In the genomic region with DNA sequence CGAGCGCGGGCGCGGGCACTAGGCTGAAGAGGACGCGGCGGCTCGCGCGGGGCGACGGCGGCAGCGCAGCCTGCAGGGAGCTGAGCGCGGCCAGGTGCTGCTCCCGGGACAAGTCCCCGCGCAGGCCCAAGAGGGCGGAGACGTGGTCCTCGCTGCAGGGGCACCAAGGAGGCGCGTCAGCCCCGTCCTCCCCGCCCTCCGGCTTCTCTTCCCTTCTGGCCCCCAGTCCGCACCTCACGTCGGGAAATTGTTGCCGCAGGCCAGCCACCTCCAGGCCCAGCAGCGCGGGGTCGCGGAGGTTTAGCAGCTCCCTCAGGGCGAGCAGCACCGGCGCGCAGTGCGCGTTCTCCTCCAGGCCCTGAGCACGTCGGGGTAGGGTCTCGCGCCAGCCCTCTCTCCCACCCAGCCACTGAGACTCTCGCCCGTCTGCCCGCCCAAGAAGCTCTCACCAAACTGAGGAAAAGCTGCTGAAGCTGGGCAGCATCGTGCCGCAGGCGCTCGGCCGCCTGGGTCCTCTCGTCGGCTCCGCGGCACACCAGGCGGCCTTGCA, we compare ENCODE assay signal across 8 cellular contexts. TPM values are rescaled to one million over a fixed set of nuclear protein-coding genes. Genes with fewer than 3 reads are reported as not detected.
DNase-seq lines count a peak whose midpoint lies in the region; ATAC-seq and TF ChIP-seq lines count a peak whose summit lies in the region.

No MANE protein-coding gene starts in this region.

- no peak overlapping the region for H2AK5ac ChIP-seq in IMR-90 (ENCODE audit: low read depth, low read length)

- no peak overlapping the region for H3K4ac ChIP-seq in IMR-90 (ENCODE audit: low read depth, low read length)

- CTCF ChIA-PET in IMR-90 (lab: Yijun Ruan, JAX): interaction anchor here (0.6 to 1.5 kb wide), 12 partner anchors 8 to 354 kb away, joined by 3 to 8 read pairs (median 4); a partner anchor contains a TSS
- CTCF ChIA-PET in mammary epithelial cell (lab: Charles Lee; ENCODE audit: low non-redundant PET): interaction anchor here (1.2 kb wide), 1 partner anchor 167 kb away, joined by 9 read pairs; no protein-coding TSS in a partner anchor

- no peak overlapping the region for H3K18ac ChIP-seq in IMR-90 (ENCODE audit: low read depth, low read length)

- TF ChIP-seq CTCF in IMR-90 (conservative IDR thresholded peaks at IDR 0.05; ENCODE audit: low read depth, low read length): no peak
- TF ChIP-seq CTCF in mammary epithelial cell (conservative IDR thresholded peaks at IDR 0.05 in 1 of 2, IDR thresholded peaks at IDR 0.05 in 1 of 2; ENCODE audit: extremely low read depth in 1 of 2, insufficient read depth in 1 of 2, low read depth in 1 of 2, low read length in 2 of 2): no peak

- H3K56ac ChIP-seq in IMR-90 (ENCODE audit: extremely low read depth, insufficient read depth, low read length): no peak overlapping the region

- H2BK15ac ChIP-seq in IMR-90 (ENCODE audit: low read depth, low read length): no peak overlapping the region

- H3K4me3 ChIP-seq in IMR-90 (ENCODE audit: insufficient read depth, low read depth, low read length) (peak overlapping the region; percentile 62), mammary epithelial cell (replicated peaks in 1 of 3; ENCODE audit: insufficient read depth in 1 of 3, low read depth in 2 of 3, low read length in 3 of 3) (peak overlapping the region; percentile 43 to 82 (median 69)), urinary bladder (ENCODE audit: low read depth, low read length) (peak overlapping the region; percentile 46)

- no peaks in the 10 kb centered on the region for H3K9me3 ChIP-seq in IMR-90 (ENCODE audit: control insufficient read depth, insufficient read depth, low read length)
- no peaks in the 10 kb centered on the region for H3K9me3 ChIP-seq in mammary epithelial cell (replicated peaks; ENCODE audit: insufficient read depth, low read length)

- peak; percentile 10 for ATAC-seq in GM18907 (IDR thresholded peaks at IDR 0.05; ENCODE audit: unreplicated experiment)
- ATAC-seq in IMR-90 (ENCODE audit: low read depth): no peak
- ATAC-seq in memory B cell (ENCODE audit: low read depth): no peak
- ATAC-seq in GM18517 (IDR thresholded peaks at IDR 0.05; ENCODE audit: unreplicated experiment): no peak

- peaks cover 6% of the 10 kb centered on the region for H3K4me1 Mint-ChIP-seq in memory B cell

- H3K4me1 ChIP-seq in IMR-90 (ENCODE audit: control insufficient read depth, insufficient read depth, low read length) (peaks cover 11% of the 10 kb centered on the region), mammary epithelial cell (ENCODE audit: insufficient read depth, low read length) (peaks cover 41% of the 10 kb centered on the region), urinary bladder (ENCODE audit: insufficient read depth) (no peaks in the 10 kb centered on the region)

- H3K9me3 Mint-ChIP-seq in memory B cell: no peaks in the 10 kb centered on the region

- H3K23ac ChIP-seq in IMR-90 (ENCODE audit: low read depth, low read length): 0 out of 2 replicates have a peak overlapping the region, but pooled peaks have one; percentile 25

- dilution Hi-C loops in IMR-90 (cut with HindIII; ENCODE audit: low sequenced_read_pairs, unreplicated experiment) (no loop called here), mammary epithelial cell (cut with HindIII; ENCODE audit: low sequenced_read_pairs) (loop anchor here (5.0 kb wide), 1 partner anchor 42 kb away; no protein-coding TSS in a partner anchor)

- no peak overlapping the region for H2AK9ac ChIP-seq in IMR-90 (replicated peaks; ENCODE audit: low read depth, low read length, poor library complexity)

- no peak for TF ChIP-seq RAD21 in IMR-90 (IDR thresholded peaks at IDR 0.05; ENCODE audit: low read length)

- H3K27me3 Mint-ChIP-seq in memory B cell: peaks cover 1% of the 10 kb centered on the region

- POLR2A ChIA-PET in IMR-90 (lab: Charles Lee; ENCODE audit: unreplicated experiment): no interaction called here

- intact Hi-C loops in IMR-90 (cut with micrococcal nuclease) (loop anchor here (1.0 to 10.0 kb wide), 5 partner anchors 25 to 237 kb away; a partner anchor contains a TSS), mammary epithelial cell (cut with micrococcal nuclease) (loop anchor here (1.0 to 2.0 kb wide), 4 partner anchors 24 to 230 kb away; no protein-coding TSS in a partner anchor)

- BruUV-seq in IMR-90 (replicated peaks; lab: Mats Ljungman, UMichigan): no TSS peak
- BruUV-seq in mammary epithelial cell (replicated peaks; lab: Mats Ljungman, UMichigan): no TSS peak

- H2BK120ac ChIP-seq in IMR-90 (ENCODE audit: low read depth, low read length): no peak overlapping the region

- no peak overlapping the region for H4K5ac ChIP-seq in IMR-90 (ENCODE audit: low read depth, low read length)

- no peaks in the 10 kb centered on the region for H3K36me3 Mint-ChIP-seq in memory B cell

- H3K4me3 Mint-ChIP-seq in memory B cell: peak overlapping the region; percentile 89

- peaks cover 14% of the 10 kb centered on the region for H4K20me1 ChIP-seq in IMR-90 (ENCODE audit: insufficient read depth, low read length)
- no peaks in the 10 kb centered on the region for H4K20me1 ChIP-seq in mammary epithelial cell (ENCODE audit: insufficient read depth, low read length)

- H4K8ac ChIP-seq in IMR-90 (ENCODE audit: low read depth in 2 of 2, low read length in 2 of 2): no peak overlapping the region

- DNase-seq in IMR-90 (no peak), mammary epithelial cell (no peak), memory B cell (ENCODE audit: low spot score in 2 of 2) (no peak), NCI-H1694 (lab: John Stamatoyannopoulos, UW) (no peak), ureter (ENCODE audit: low spot score) (no peak)

- WGBS in IMR-90 (ENCODE audit: extremely low coverage in 2 of 2, insufficient read length in 1 of 2), 2 experiments: 12% methylated on average over 42 of the region's 59 CpGs; no CpG with 5 or more reads in 1 of the 2 experiments
- WGBS in mammary epithelial cell (ENCODE audit: low coverage, missing lambda C conversion rate): 10% methylated on average over 38 of the region's 59 CpGs
- WGBS in urinary bladder: 5% methylated on average over 59 of the region's 59 CpGs

- no peak for TF ChIP-seq POLR2A in IMR-90 (IDR thresholded peaks at IDR 0.05; ENCODE audit: low read depth, low read length)

- no peak overlapping the region for H3K27ac Mint-ChIP-seq in memory B cell

- H3K27me3 ChIP-seq in IMR-90 (ENCODE audit: control insufficient read depth, insufficient read depth, low read length) (no peaks in the 10 kb centered on the region), mammary epithelial cell (ENCODE audit: insufficient read depth, low read length) (no peaks in the 10 kb centered on the region)

- no peak overlapping the region for H2BK20ac ChIP-seq in IMR-90 (ENCODE audit: low read depth, low read length)

- peaks cover 23% of the 10 kb centered on the region for H3K79me2 ChIP-seq in mammary epithelial cell (ENCODE audit: insufficient read depth, low read length)

- no peak overlapping the region for H4K91ac ChIP-seq in IMR-90 (ENCODE audit: insufficient read depth, low read depth, low read length)

- H3K9ac ChIP-seq in IMR-90 (ENCODE audit: low read depth, low read length): no peak overlapping the region
- H3K9ac ChIP-seq in mammary epithelial cell (ENCODE audit: insufficient read depth, low read length): no peak overlapping the region

- H3K4me2 ChIP-seq in IMR-90 (ENCODE audit: low read depth, low read length): peak overlapping the region; percentile 65
- H3K4me2 ChIP-seq in mammary epithelial cell (ENCODE audit: insufficient read depth, low read depth, low read length): peak overlapping the region; percentile 100

- peaks cover 19 to 31% of the 10 kb centered on the region in 2 experiments for H3K79me1 ChIP-seq in IMR-90 (ENCODE audit: low read depth in 1 of 2, low read length in 2 of 2)

- no peaks in the 10 kb centered on the region; the same call in 1 of the 2 replicates for H3K36me3 ChIP-seq in IMR-90 (ENCODE audit: control insufficient read depth, insufficient read depth, low read length)
- H3K36me3 ChIP-seq in mammary epithelial cell (ENCODE audit: insufficient read depth, low read length): no peaks in the 10 kb centered on the region
- H3K36me3 ChIP-seq in urinary bladder (ENCODE audit: insufficient read depth): no peaks in the 10 kb centered on the region

- H2BK5ac ChIP-seq in IMR-90 (ENCODE audit: low read depth, low read length, poor library complexity, severe bottlenecking): peak overlapping the region; percentile 37

- H2AFZ ChIP-seq in IMR-90 (replicated peaks; ENCODE audit: low read length, poor library complexity) (peak overlapping the region; percentile 97), mammary epithelial cell (ENCODE audit: low read depth, low read length) (peak overlapping the region; percentile 85)

- H3K14ac ChIP-seq in IMR-90 (replicated peaks; ENCODE audit: low read depth, low read length): no peak overlapping the region

- H3K9me1 ChIP-seq in IMR-90 (ENCODE audit: insufficient read depth, low read length): peaks cover 13% of the 10 kb centered on the region

- H3K27ac ChIP-seq in IMR-90 (ENCODE audit: insufficient read depth, low read length) (no peak overlapping the region; the same call in 1 of the 2 replicates), mammary epithelial cell (ENCODE audit: insufficient read depth, low read depth, low read length) (peak overlapping the region; percentile 76), urinary bladder (ENCODE audit: low read depth) (peak overlapping the region; percentile 94)

- in situ Hi-C loops in IMR-90 (cut with MboI; ENCODE audit: low sequenced_read_pairs): no loop called here
- in situ Hi-C loops in mammary epithelial cell (cut with MboI; ENCODE audit: low sequenced_read_pairs in 2 of 2): no loop called here

RNA-seq across cellular contexts. Expression of a gene that starts 0.8 kb away (rescaled TPM):
- total RNA-seq in IMR-90 (2012; rRNA removed) (7.5 and 8.2 TPM in 2 replicates), mammary epithelial cell (10 to 100 TPM in 1 of 2 donors, 1 to 10 TPM in 1; 8.0 to 24.9 TPM), urinary bladder (11.4 TPM), ureter (50.7 TPM)
- polyA plus RNA-seq in IMR-90 (2012; rRNA removed) (43.9 and 47.3 TPM in 2 replicates), mammary epithelial cell (12.1 TPM), urinary bladder (20.9 TPM)
- polyA plus RNA-seq in IMR-90 (2012; cell fraction: cytosol; rRNA removed): 15.4 and 29.8 TPM in 2 replicates
- polyA plus RNA-seq in IMR-90 (2012; cell fraction: nucleus; rRNA removed; ENCODE audit: low replicate concordance): 309 and 661 TPM in 2 replicates
- 3.9 TPM for polyA minus RNA-seq in mammary epithelial cell

RNA-seq across cellular contexts. Expression of a gene that starts 5.4 kb away (rescaled TPM):
- total RNA-seq in IMR-90 (2012; rRNA removed): not detected in 2 replicates
- 0.09 TPM in 1 of 2 replicates, not detected in the other for polyA plus RNA-seq in IMR-90 (2012; rRNA removed)
- polyA plus RNA-seq in IMR-90 (2012; cell fraction: cytosol; rRNA removed): 0.09 and 0.17 TPM in 2 replicates
- 0.36 and 1.0 TPM in 2 replicates for polyA plus RNA-seq in IMR-90 (2012; cell fraction: nucleus; rRNA removed; ENCODE audit: low replicate concordance)
- total RNA-seq in mammary epithelial cell: not detected
- 0.03 TPM for polyA plus RNA-seq in mammary epithelial cell
- not detected for polyA minus RNA-seq in mammary epithelial cell
- 3.4 TPM for total RNA-seq in urinary bladder
- 3.7 TPM for polyA plus RNA-seq in urinary bladder
- 5.2 TPM for total RNA-seq in ureter

RNA-seq across cellular contexts. Expression of a gene that starts 7.4 kb away (rescaled TPM):
- 57.5 and 63.4 TPM in 2 replicates for total RNA-seq in IMR-90 (2012; rRNA removed)
- 103 and 106 TPM in 2 replicates for polyA plus RNA-seq in IMR-90 (2012; rRNA removed)
- polyA plus RNA-seq in IMR-90 (2012; cell fraction: cytosol; rRNA removed): 82.1 and 82.4 TPM in 2 replicates
- 415 and 587 TPM in 2 replicates for polyA plus RNA-seq in IMR-90 (2012; cell fraction: nucleus; rRNA removed; ENCODE audit: low replicate concordance)
- total RNA-seq in mammary epithelial cell: 10 to 100 TPM; 48.8 to 64.4 TPM
- 88.7 TPM for polyA plus RNA-seq in mammary epithelial cell
- polyA minus RNA-seq in mammary epithelial cell: 115 TPM
- total RNA-seq in urinary bladder: 28.0 TPM
- 65.0 TPM for polyA plus RNA-seq in urinary bladder
- 83.0 TPM for total RNA-seq in ureter

RNA-seq across cellular contexts. Expression of a gene that starts 14.2 kb away (rescaled TPM):
- total RNA-seq in IMR-90 (2012; rRNA removed): 5.0 and 6.1 TPM in 2 replicates
- polyA plus RNA-seq in IMR-90 (2012; rRNA removed): 16.9 and 17.2 TPM in 2 replicates
- polyA plus RNA-seq in IMR-90 (2012; cell fraction: cytosol; rRNA removed): 17.3 and 24.9 TPM in 2 replicates
- 60.1 and 82.3 TPM in 2 replicates for polyA plus RNA-seq in IMR-90 (2012; cell fraction: nucleus; rRNA removed; ENCODE audit: low replicate concordance)
- 10 to 100 TPM; 30.0 to 41.9 TPM for total RNA-seq in mammary epithelial cell
- 22.1 TPM for polyA plus RNA-seq in mammary epithelial cell
- polyA minus RNA-seq in mammary epithelial cell: 5.8 TPM
- total RNA-seq in urinary bladder: 5.3 TPM
- polyA plus RNA-seq in urinary bladder: 66.6 TPM
- total RNA-seq in ureter: 26.8 TPM

RNA-seq across cellular contexts. Expression of a gene that starts 14.4 kb away (rescaled TPM):
- total RNA-seq in IMR-90 (2012; rRNA removed) (0.28 and 0.36 TPM in 2 replicates), mammary epithelial cell (10 to 100 TPM; 25.8 to 29.0 TPM), urinary bladder (2.7 TPM), ureter (23.5 TPM)
- polyA plus RNA-seq in IMR-90 (2012; rRNA removed) (1.6 and 1.9 TPM in 2 replicates), mammary epithelial cell (37.4 TPM), urinary bladder (6.4 TPM)
- 0.70 and 0.78 TPM in 2 replicates for polyA plus RNA-seq in IMR-90 (2012; cell fraction: cytosol; rRNA removed)
- polyA plus RNA-seq in IMR-90 (2012; cell fraction: nucleus; rRNA removed; ENCODE audit: low replicate concordance): 7.2 and 21.3 TPM in 2 replicates
- polyA minus RNA-seq in mammary epithelial cell: 21.3 TPM
